In genomic region chr19:18060472-18060871, GRCh38 we compare ENCODE assay signal across 1 cellular context.
TF ChIP-seq lines count a peak whose summit lies in the region.

No MANE protein-coding gene starts in this region.

TF ChIP-seq in IMR-90, 13 proteins besides CTCF, POLR2A, EP300 and RAD21:
- TF ChIP-seq, protein P1, sequence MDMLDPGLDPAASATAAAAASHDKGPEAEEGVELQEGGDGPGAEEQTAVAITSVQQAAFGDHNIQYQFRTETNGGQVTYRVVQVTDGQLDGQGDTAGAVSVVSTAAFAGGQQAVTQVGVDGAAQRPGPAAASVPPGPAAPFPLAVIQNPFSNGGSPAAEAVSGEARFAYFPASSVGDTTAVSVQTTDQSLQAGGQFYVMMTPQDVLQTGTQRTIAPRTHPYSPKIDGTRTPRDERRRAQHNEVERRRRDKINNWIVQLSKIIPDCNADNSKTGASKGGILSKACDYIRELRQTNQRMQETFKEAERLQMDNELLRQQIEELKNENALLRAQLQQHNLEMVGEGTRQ (IDR thresholded peaks at IDR 0.05; ENCODE audit: low read depth, low read length): peak; percentile 83
- no peak for TF ChIP-seq MAZ (IDR thresholded peaks at IDR 0.05; ENCODE audit: borderline replicate concordance, low read depth, low read length)
TF ChIP-seq in IMR-90: peak in this region for 1.
